In the genomic region with DNA sequence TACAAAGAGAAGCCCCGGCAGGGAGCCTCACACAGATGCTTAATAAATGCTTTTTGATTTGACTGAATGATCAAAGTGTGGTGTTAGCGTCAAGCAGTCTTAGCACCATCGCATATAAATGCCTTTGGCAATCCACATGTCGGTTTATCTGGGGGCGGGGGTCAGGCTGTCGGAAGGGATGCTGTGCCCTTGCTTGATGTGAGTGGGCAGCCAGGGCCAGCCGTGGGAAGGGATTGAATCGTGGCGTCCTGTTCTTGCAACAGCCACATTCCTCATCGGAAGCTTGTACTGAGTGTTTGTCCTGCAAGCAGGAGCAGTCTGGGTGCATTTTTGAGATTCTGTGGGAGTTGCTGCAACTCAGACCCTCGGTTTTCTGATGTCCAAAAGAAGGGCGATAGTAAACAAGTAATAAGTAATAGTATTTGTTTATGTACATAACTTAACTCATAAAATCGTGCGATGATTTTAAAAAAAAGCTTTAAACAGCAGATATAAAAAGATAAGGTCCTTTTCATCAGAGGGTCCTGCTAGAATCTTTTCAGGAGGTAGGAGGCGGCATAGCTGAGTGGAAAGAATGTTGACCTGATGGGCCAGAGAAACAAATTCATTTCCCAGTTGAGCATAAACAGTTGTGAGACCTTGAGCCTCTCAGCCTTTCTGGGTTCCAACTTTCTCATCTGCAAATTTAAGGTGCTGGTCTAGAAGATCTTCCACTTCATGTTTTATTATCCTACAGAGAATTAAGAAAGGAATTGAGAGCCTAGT, we compare ENCODE assay signal across 11 cellular contexts.
DNase-seq lines count a peak whose midpoint lies in the region; ATAC-seq, FAIRE-seq and TF ChIP-seq lines count a peak whose summit lies in the region.
"Had no signal": no experiment of that assay in that cellular context is flagged by ENCODE, and none has a peak within 500 bp of the region (broad histone marks: within the 10 kb centered on the region; RNA-seq: fewer than 3 reads in every experiment).

No MANE protein-coding gene starts in this region.

- no peak overlapping the region for H3K4me3 ChIP-seq in esophagus muscularis mucosa
- H3K4me3 ChIP-seq: spleen had no signal

- H3K9me3 Mint-ChIP-seq in type B pancreatic cell, result no peaks in the 10 kb centered on the region
- H3K9me3 Mint-ChIP-seq: activated B cell treated with CpG ODN at 0.5 μM for 24 hours; activated naive CD4-positive, alpha-beta T cell treated with anti-CD3 and anti-CD28 coated beads, Interleukin-2, amount 50 U/mL, for 72 hours; stimulated activated naive CD8-positive, alpha-beta T cell treated with anti-CD3 and anti-CD28 coated beads, Interleukin-15, Interleukin-2, amounts not matched to agents 100 ng/mL and 50 ng/mL, for 24 hours had no signal

- H3K36me3 Mint-ChIP-seq in type B pancreatic cell, result no peaks in the 10 kb centered on the region
- H3K36me3 Mint-ChIP-seq: activated naive CD4-positive, alpha-beta T cell treated with anti-CD3 and anti-CD28 coated beads, Interleukin-2, amount 50 U/mL, for 72 hours had no signal

- H3K27ac ChIP-seq in esophagus muscularis mucosa (replicated peaks in 1 of 4), result peak overlapping the region; percentile 46 to 63 (median 59)
- H3K27ac ChIP-seq: spleen had no signal

- DNase-seq in esophagus muscularis mucosa (ENCODE audit: extremely low spot score) (no peak), myocyte (ENCODE audit: low read depth) (peak; percentile 15), type B pancreatic cell (ENCODE audit: extremely low spot score, unreplicated experiment) (no peak), UCSD-AML1 (lab: John Stamatoyannopoulos, UW; ENCODE audit: unreplicated experiment) (no peak)
- no peak for DNase-seq in stimulated activated CD4-positive, alpha-beta T cell treated with anti-CD3 and anti-CD28 coated beads, Interleukin-15, amount 100 ng/mL, for 24 hours
- DNase-seq: activated B cell treated with CpG ODN at 0.5 μM for 24 hours, spleen had no signal

- TF ChIP-seq EP300 in esophagus muscularis mucosa (IDR thresholded peaks at IDR 0.05), result no peak

- peak overlapping the region; percentile 4 for H3K4me3 Mint-ChIP-seq in type B pancreatic cell
- H3K4me3 Mint-ChIP-seq: activated B cell treated with CpG ODN at 0.5 μM for 24 hours; stimulated activated naive CD8-positive, alpha-beta T cell treated with anti-CD3 and anti-CD28 coated beads, Interleukin-15, Interleukin-2, amounts not matched to agents 100 ng/mL and 50 ng/mL, for 24 hours had no signal

- ATAC-seq in HG02571 (IDR thresholded peaks at IDR 0.05; ENCODE audit: unreplicated experiment), result no peak
- ATAC-seq: activated naive CD4-positive, alpha-beta T cell treated with anti-CD3 and anti-CD28 coated beads, Interleukin-2, amount 50 U/mL, for 72 hours had no signal

- peak; percentile 97 for FAIRE-seq in TTC549 (lab: Jason Lieb, UNC)

- no peaks in the 10 kb centered on the region for H3K27me3 ChIP-seq in esophagus muscularis mucosa

- TF ChIP-seq CTCF in esophagus muscularis mucosa (IDR thresholded peaks at IDR 0.05) (peak in 1 of 3 experiments; percentile 11), type B pancreatic cell (conservative IDR thresholded peaks at IDR 0.05) (no peak)

- H3K36me3 ChIP-seq in esophagus muscularis mucosa, result no peaks in the 10 kb centered on the region
- H3K36me3 ChIP-seq: spleen had no signal

- intact Hi-C loops in esophagus muscularis mucosa (cut with DNase I), result loop anchor here (5.0 to 10.0 kb wide), 2 partner anchors 74 to 262 kb away; no protein-coding TSS in a partner anchor

- H3K27me3 Mint-ChIP-seq in type B pancreatic cell, result peaks cover 6% of the 10 kb centered on the region

- no peaks in the 10 kb centered on the region for H3K9me3 ChIP-seq in esophagus muscularis mucosa
- H3K9me3 ChIP-seq: spleen had no signal

- 43% methylated on average over 11 of the region's 15 CpGs for WGBS in esophagus muscularis mucosa

- H3K4me1 Mint-ChIP-seq in type B pancreatic cell (ENCODE audit: unreplicated experiment), result peaks cover 35% of the 10 kb centered on the region
- H3K4me1 Mint-ChIP-seq: activated B cell treated with CpG ODN at 0.5 μM for 24 hours had no signal

- TF ChIP-seq POLR2A in esophagus muscularis mucosa (IDR thresholded peaks at IDR 0.05; ENCODE audit: low read depth), result no peak

- H3K4me1 ChIP-seq in esophagus muscularis mucosa, result peaks cover 11 to 45% (median 37%) of the 10 kb centered on the region in 4 donors

- peak overlapping the region; percentile 57 for H3K27ac Mint-ChIP-seq in type B pancreatic cell
- H3K27ac Mint-ChIP-seq: activated B cell treated with CpG ODN at 0.5 μM for 24 hours; activated naive CD4-positive, alpha-beta T cell treated with anti-CD3 and anti-CD28 coated beads, Interleukin-2, amount 50 U/mL, for 72 hours; stimulated activated naive CD8-positive, alpha-beta T cell treated with anti-CD3 and anti-CD28 coated beads, Interleukin-15, Interleukin-2, amounts not matched to agents 100 ng/mL and 50 ng/mL, for 24 hours had no signal
